In the genomic region with DNA sequence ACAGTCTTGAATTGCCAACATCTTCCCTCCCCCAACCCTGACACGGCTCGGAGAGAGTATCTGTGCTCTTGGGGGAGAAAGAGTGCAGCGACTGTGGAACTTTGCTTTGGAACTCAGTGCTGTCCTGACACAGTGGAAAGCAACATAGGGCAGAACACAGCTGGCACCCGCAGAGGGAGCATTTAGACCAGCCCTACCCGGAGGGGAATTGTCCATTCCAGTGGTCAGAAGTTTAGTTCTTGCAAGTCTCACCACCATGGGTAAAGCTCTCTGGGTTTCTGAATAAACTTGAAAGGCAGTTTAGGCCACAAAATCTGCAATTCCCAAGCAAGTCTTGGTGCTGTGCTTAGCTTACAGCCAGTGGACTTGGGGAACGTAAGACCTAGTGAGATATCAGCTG, we compare ENCODE assay signal across 8 cellular contexts. TPM values are rescaled to one million over a fixed set of nuclear protein-coding genes. Genes with fewer than 3 reads are reported as not detected.
"Had no signal": no experiment of that assay in that cellular context is flagged by ENCODE, and none has a peak within 500 bp of the region (broad histone marks: within the 10 kb centered on the region; RNA-seq: fewer than 3 reads in every experiment).

No MANE protein-coding gene starts in this region.

- H3K4me3 ChIP-seq: GM23338, HAP-1 had no signal

- H3K27ac Mint-ChIP-seq: GM23338, HFFc6, IgD-negative memory B cell had no signal

- H3K27ac ChIP-seq: HL-60 had no signal

- H3K9me3 ChIP-seq: HAP-1 had no signal

- H3K9me3 Mint-ChIP-seq: HFFc6 had no signal

- H3K4me1 Mint-ChIP-seq: GM23338 had no signal

- DNase-seq: HFFc6, KBM-7 had no signal

- H3K36me3 ChIP-seq: HAP-1 had no signal

- H3K27me3 Mint-ChIP-seq: IgD-negative memory B cell had no signal

- H3K4me2 ChIP-seq: GM23338 had no signal

- H3K4me3 Mint-ChIP-seq: GM23338, HFFc6, IgD-negative memory B cell had no signal

- H3K4me1 ChIP-seq: HAP-1 had no signal

- H2AFZ ChIP-seq: GM23338 had no signal

RNA-seq across cellular contexts. Expression of a gene that starts 34.9 kb away (rescaled TPM):
- total RNA-seq: GM23338, H1, HepG2 had no signal
- polyA plus RNA-seq: GM23338, H1, HepG2 had no signal
